In the genomic region with DNA sequence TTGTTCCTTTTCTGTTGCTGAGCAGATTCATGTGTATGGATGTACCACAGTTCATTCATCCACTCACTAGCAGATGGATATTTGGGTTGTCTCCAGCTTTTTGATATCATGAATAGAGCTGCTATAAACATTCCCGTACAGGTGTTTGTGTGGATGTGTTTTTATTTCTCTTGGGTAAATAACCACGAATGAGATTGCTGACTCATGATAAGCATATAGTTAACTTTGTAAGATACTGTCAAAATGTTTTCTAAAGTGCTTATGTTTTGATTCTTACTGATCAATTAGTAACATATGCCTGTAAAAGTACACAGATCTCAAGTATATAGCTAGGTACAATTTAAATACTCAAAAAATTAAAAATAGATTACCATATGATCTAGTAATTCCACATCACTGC, we compare ENCODE assay signal across 9 cellular contexts.
"Had no signal": no experiment of that assay in that cellular context is flagged by ENCODE, and none has a peak within 500 bp of the region (broad histone marks: within the 10 kb centered on the region; RNA-seq: fewer than 3 reads in every experiment).

No MANE protein-coding gene starts in this region.

- H3K9ac ChIP-seq: GM23248, KMS-11 had no signal

- H3K27ac ChIP-seq: GM23248, KMS-11 had no signal

- DNase-seq: GM23248, H9, HCEC 1CT, Karpas-422, KBM-7 had no signal

- H2AFZ ChIP-seq: GM23248 had no signal

- FAIRE-seq: H1, H54, HTR-8/SVneo had no signal

- H3K4me2 ChIP-seq: KMS-11 had no signal

- H3K4me3 ChIP-seq: GM23248 had no signal
